In genomic region chr15:101607102-101607501, GRCh38 we compare ENCODE assay signal across 30 cellular contexts.
"Had no signal": no experiment of that assay in that cellular context is flagged by ENCODE, and none has a peak within 500 bp of the region (broad histone marks: within the 10 kb centered on the region; RNA-seq: fewer than 3 reads in every experiment).

No MANE protein-coding gene starts in this region.

- DNase-seq: naive thymus-derived CD8-positive, alpha-beta T cell; nephron progenitor cell; nucleus accumbens; ovary; posterior cingulate gyrus; psoas muscle; right cardiac atrium; spleen; stimulated activated CD4-positive, alpha-beta T cell treated with anti-CD3 and anti-CD28 coated beads, Interleukin-12 subunit alpha, Interleukin-12 subunit beta, amount 100 ng/mL, for 4 hours; stimulated activated CD4-positive, alpha-beta T cell treated with anti-CD3 and anti-CD28 coated beads, Interleukin-1b, Interleukin-23, amount 100 ng/mL, for 48 hours; stimulated activated CD4-positive, alpha-beta T cell treated with anti-CD3 and anti-CD28 coated beads, Interleukin-4, amount 100 ng/mL, for 1 hour; stimulated activated CD4-positive, alpha-beta T cell treated with anti-CD3 and anti-CD28 coated beads, Interleukin-4, amount 100 ng/mL, for 4 hours; stimulated activated CD8-positive, alpha-beta memory T cell treated with anti-CD3 and anti-CD28 coated beads, Interleukin-4, amount 100 ng/mL, for 48 hours; stimulated activated naive CD4-positive, alpha-beta T cell; stimulated activated naive CD8-positive, alpha-beta T cell treated with anti-CD3 and anti-CD28 coated beads, Interleukin-15, amount 100 ng/mL, for 72 hours; stimulated activated naive CD8-positive, alpha-beta T cell treated with anti-CD3 and anti-CD28 coated beads, Interleukin-15, Interleukin-2, amounts not matched to agents 100 U/mL and 50 U/mL, for 24 hours; substantia nigra; testis; tibial artery; transverse colon; upper lobe of right lung; uterus had no signal

- H3K27ac ChIP-seq: neutrophil, ovary, parathyroid adenoma, skin epidermis, suprapubic skin, testis, tibial artery, transverse colon, upper lobe of right lung, uterus had no signal

- H3K27me3 ChIP-seq: neutrophil, ovary, testis, tibial artery, transverse colon, uterus had no signal

- H3K9me3 ChIP-seq: neutrophil, ovary, psoas muscle, suprapubic skin, testis, tibial artery, transverse colon, upper lobe of right lung, uterus had no signal

- ATAC-seq: naive thymus-derived CD8-positive, alpha-beta T cell; natural killer cell treated with Interleukin-12 subunit alpha and Interleukin-12 subunit beta and Interleukin-15 and Interleukin-18, amount 100 ng/mL, for 72 hours; psoas muscle; right cardiac atrium; sciatic nerve; stimulated activated memory B cell treated with anti-CD40 and anti-IgM and Interleukin-4, amounts not matched to agents 10 μg/mL and 1 μg/mL and 100 μg/mL, for 72 hours; stimulated activated naive CD8-positive, alpha-beta T cell treated with anti-CD3 and anti-CD28 coated beads, Interleukin-15, amount 100 ng/mL, for 72 hours; stimulated activated naive CD8-positive, alpha-beta T cell treated with anti-CD3 and anti-CD28 coated beads, Interleukin-15, Interleukin-2, amounts not matched to agents 100 U/mL and 50 U/mL, for 24 hours; upper lobe of right lung had no signal

- H3K4me3 ChIP-seq: ovary, psoas muscle, skin epidermis, smooth muscle cell, spleen, suprapubic skin, testis, tibial artery, transverse colon, upper lobe of right lung, uterus had no signal

- H2AFZ ChIP-seq: parathyroid adenoma had no signal

- H3K79me2 ChIP-seq: parathyroid adenoma had no signal

- H3K4me1 ChIP-seq: parathyroid adenoma, spleen, suprapubic skin, testis, tibial artery, transverse colon, upper lobe of right lung, uterus had no signal

- H3K9ac ChIP-seq: parathyroid adenoma had no signal

- H3K36me3 ChIP-seq: neutrophil, ovary, spleen, suprapubic skin, tibial artery, transverse colon, upper lobe of right lung, uterus had no signal

- H3K4me2 ChIP-seq: smooth muscle cell had no signal
